In the genomic region with DNA sequence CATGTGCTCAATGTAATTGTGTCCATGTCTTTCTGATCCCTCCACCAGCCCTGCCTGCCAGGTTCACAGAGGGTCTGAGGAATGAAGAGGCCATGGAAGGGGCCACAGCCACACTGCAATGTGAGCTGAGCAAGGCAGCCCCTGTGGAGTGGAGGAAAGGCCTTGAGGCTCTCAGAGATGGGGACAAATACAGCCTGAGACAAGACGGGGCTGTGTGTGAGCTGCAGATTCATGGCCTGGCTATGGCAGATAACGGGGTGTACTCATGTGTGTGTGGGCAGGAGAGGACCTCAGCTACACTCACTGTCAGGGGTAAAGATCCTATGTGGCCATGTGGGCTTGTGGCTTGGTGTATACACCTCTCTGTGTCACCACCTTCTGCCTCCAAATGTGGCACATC, we compare ENCODE assay signal across 16 cellular contexts.
DNase-seq lines count a peak whose midpoint lies in the region; ATAC-seq, FAIRE-seq and TF ChIP-seq lines count a peak whose summit lies in the region.
"Had no signal": no experiment of that assay in that cellular context is flagged by ENCODE, and none has a peak within 500 bp of the region (broad histone marks: within the 10 kb centered on the region; RNA-seq: fewer than 3 reads in every experiment).

No MANE protein-coding gene starts in this region.

- H4K20me1 ChIP-seq in H1 (replicated peaks in 1 of 2; ENCODE audit: control insufficient read depth in 1 of 2, insufficient read depth in 2 of 2, low read length in 2 of 2), result no peaks in the 10 kb centered on the region
- no peaks in the 10 kb centered on the region for H4K20me1 ChIP-seq in osteoblast (ENCODE audit: insufficient read depth, low read length)
- H4K20me1 ChIP-seq: BLaER1 treated with 17β-estradiol and CSF1 and Interleukin-3, amounts not matched to agents 10 nM and 100 nM had no signal

- POLR2A ChIA-PET in H1 (lab: Charles Lee; ENCODE audit: partially characterized antibody), result no interaction called here

- no peak overlapping the region for H3K23ac ChIP-seq in H1 (ENCODE audit: insufficient read length)

- peaks cover 26% of the 10 kb centered on the region for H3K9me3 Mint-ChIP-seq in type B pancreatic cell

- no peak overlapping the region for H3K4ac ChIP-seq in H1 (replicated peaks; ENCODE audit: insufficient read length, low read depth, low read length)

- H3K14ac ChIP-seq in H1 (ENCODE audit: insufficient read length), result no peak overlapping the region

- CTCF ChIA-PET in H1 (lab: Charles Lee; ENCODE audit: partially characterized antibody), result no interaction called here

- FAIRE-seq in H1 (lab: Jason Lieb, UNC), result no peak
- FAIRE-seq: GM19239, HTR-8/SVneo had no signal

- no peak overlapping the region for H2BK20ac ChIP-seq in H1 (ENCODE audit: low read length)

- H3K27ac Mint-ChIP-seq in type B pancreatic cell, result peak overlapping the region; percentile 13
- H3K27ac Mint-ChIP-seq: CD4-positive, CD25-positive, alpha-beta regulatory T cell had no signal

- WGBS in H1 (ENCODE audit: extremely low coverage in 1 of 2, insufficient coverage in 1 of 2, insufficient read length in 1 of 2, insufficient replicate concordance in 2 of 2, low coverage in 1 of 2, low lambda C conversion rate in 2 of 2, missing lambda C conversion rate in 1 of 2), 2 experiments, result 85% methylated on average over 2 of the region's 2 CpGs; no CpG with 5 or more reads in 1 of the 2 experiments

- H2BK12ac ChIP-seq in H1 (ENCODE audit: low read depth, low read length), result no peak overlapping the region

- no peaks in the 10 kb centered on the region for H3K79me1 ChIP-seq in H1 (ENCODE audit: low read depth, low read length)

- H3K4me3 ChIP-seq in H1 (ENCODE audit: extremely low read depth in 1 of 4, insufficient read depth in 2 of 4, low read depth in 3 of 4, low read length in 4 of 4) (no peak overlapping the region), osteoblast (ENCODE audit: insufficient read depth, low read length) (no peak overlapping the region)
- H3K4me3 ChIP-seq: BLaER1 treated with 17β-estradiol and CSF1 and Interleukin-3, amounts not matched to agents 10 nM and 100 nM; HAP-1 had no signal

- H3K4me1 ChIP-seq in H1 (replicated peaks in 1 of 4; ENCODE audit: control insufficient read depth in 3 of 4, insufficient read depth in 4 of 4, low read length in 3 of 4) (no peaks in the 10 kb centered on the region), osteoblast (ENCODE audit: insufficient read depth, low read length) (no peaks in the 10 kb centered on the region)
- H3K4me1 ChIP-seq: BLaER1 treated with 17β-estradiol and CSF1 and Interleukin-3, amounts not matched to agents 10 nM and 100 nM; HAP-1 had no signal

- no peak for TF ChIP-seq EP300 in H1 (IDR thresholded peaks at IDR 0.05; ENCODE audit: borderline replicate concordance in 1 of 2, low read depth in 2 of 2, low read length in 2 of 2)

- peak; percentile 22 for DNase-seq in Right ventricle myocardium inferior (ENCODE audit: missing footprints)
- DNase-seq in Right ventricle myocardium superior, result no peak
- no peak for DNase-seq in H1 (ENCODE audit: low read depth in 1 of 2, low spot score in 2 of 2)
- peak; percentile 23 for DNase-seq in osteoblast (ENCODE audit: insufficient read length, low spot score, missing footprints)
- DNase-seq in type B pancreatic cell (ENCODE audit: extremely low spot score, unreplicated experiment), result no peak
- DNase-seq in midbrain (lab: John Stamatoyannopoulos, UW), result no peak
- DNase-seq in NCI-H748 (lab: John Stamatoyannopoulos, UW; ENCODE audit: unreplicated experiment), result no peak
- DNase-seq: ACHN; CD4-positive, CD25-positive, alpha-beta regulatory T cell; DMS53; GF-D8; GOT3 had no signal

- H2AK5ac ChIP-seq in H1 (ENCODE audit: low read depth, low read length), result no peak overlapping the region

- H3K56ac ChIP-seq in H1 (replicated peaks; ENCODE audit: insufficient read length, low read depth, low read length), result no peak overlapping the region

- H4K5ac ChIP-seq in H1 (ENCODE audit: insufficient read length, low read depth, low read length), result no peak overlapping the region

- no peak overlapping the region for H4K91ac ChIP-seq in H1 (replicated peaks; ENCODE audit: insufficient read length, low read length)

- peaks cover 65 to 74% of the 10 kb centered on the region in 2 experiments for H3K9me3 ChIP-seq in H1 (ENCODE audit: insufficient read depth in 2 of 2, low read depth in 1 of 2, low read length in 1 of 2)
- peaks cover 17% of the 10 kb centered on the region for H3K9me3 ChIP-seq in osteoblast (ENCODE audit: low read depth, low read length)

- no peak for TF ChIP-seq RAD21 in H1 (IDR thresholded peaks at IDR 0.05 in 1 of 2, conservative IDR thresholded peaks at IDR 0.05 in 1 of 2; ENCODE audit: low read depth in 2 of 2, low read length in 2 of 2)

- no peak overlapping the region for H3K9ac ChIP-seq in H1 (replicated peaks in 1 of 4; ENCODE audit: extremely low read depth in 1 of 4, low read depth in 3 of 4, low read length in 3 of 4)
- H3K9ac ChIP-seq: BLaER1 treated with 17β-estradiol and CSF1 and Interleukin-3, amounts not matched to agents 10 nM and 100 nM had no signal

- H4K8ac ChIP-seq in H1 (ENCODE audit: extremely low read depth, insufficient read depth, low read length), result no peak overlapping the region

- no peaks in the 10 kb centered on the region for H3K27me3 Mint-ChIP-seq in type B pancreatic cell
- H3K27me3 Mint-ChIP-seq: CD4-positive, CD25-positive, alpha-beta regulatory T cell had no signal

- no peak overlapping the region for H2BK5ac ChIP-seq in H1 (ENCODE audit: low read depth, low read length)

- no peak overlapping the region for H3K18ac ChIP-seq in H1 (ENCODE audit: extremely low read depth, low read length)

- H3K23me2 ChIP-seq in H1 (ENCODE audit: low read depth, low read length), result no peaks in the 10 kb centered on the region

- H2BK120ac ChIP-seq in H1 (replicated peaks; ENCODE audit: low read depth, low read length), result no peak overlapping the region

- H2BK15ac ChIP-seq in H1 (ENCODE audit: low read length), result no peak overlapping the region

- no peak for TF ChIP-seq POLR2A in H1 (IDR thresholded peaks at IDR 0.05; ENCODE audit: control extremely low read depth in 1 of 2, low read depth in 2 of 2, low read length in 2 of 2)

- H3K4me2 ChIP-seq in H1 (ENCODE audit: insufficient read depth in 1 of 2, low read depth in 2 of 2, low read length in 2 of 2), result no peak overlapping the region
- no peak overlapping the region for H3K4me2 ChIP-seq in osteoblast (ENCODE audit: insufficient read depth, low read length)
- H3K4me2 ChIP-seq: BLaER1 treated with 17β-estradiol and CSF1 and Interleukin-3, amounts not matched to agents 10 nM and 100 nM had no signal

- H3K36me3 Mint-ChIP-seq in type B pancreatic cell, result peaks cover 74% of the 10 kb centered on the region

- H3K4me1 Mint-ChIP-seq in type B pancreatic cell (ENCODE audit: unreplicated experiment), result no peaks in the 10 kb centered on the region
- H3K4me1 Mint-ChIP-seq: CD4-positive, CD25-positive, alpha-beta regulatory T cell had no signal

- H3K27ac ChIP-seq in H1 (ENCODE audit: low read depth, low read length) (no peak overlapping the region), osteoblast (ENCODE audit: low read depth, low read length) (no peak overlapping the region)
- H3K27ac ChIP-seq: BLaER1 treated with 17β-estradiol and CSF1 and Interleukin-3, amounts not matched to agents 10 nM and 100 nM had no signal

- TF ChIP-seq CTCF in H1 (IDR thresholded peaks at IDR 0.05; ENCODE audit: control extremely low read depth in 1 of 3, insufficient read depth in 1 of 3, low read depth in 1 of 3, low read length in 3 of 3) (no peak), osteoblast (IDR thresholded peaks at IDR 0.05; ENCODE audit: extremely low read depth, low read depth, low read length) (no peak), type B pancreatic cell (conservative IDR thresholded peaks at IDR 0.05) (no peak)

- peaks cover 0 to 42% (median 1%) of the 10 kb centered on the region in 4 experiments; a peak in 5 of 8 replicates for H3K36me3 ChIP-seq in H1 (ENCODE audit: control insufficient read depth in 2 of 4, insufficient read depth in 4 of 4, low read length in 3 of 4)
- H3K36me3 ChIP-seq in osteoblast (ENCODE audit: insufficient read depth, low read length), result no peaks in the 10 kb centered on the region
- H3K36me3 ChIP-seq: HAP-1 had no signal

- H3K79me2 ChIP-seq in H1 (ENCODE audit: control insufficient read depth in 1 of 2, insufficient read depth in 2 of 2, low read length in 2 of 2) (no peaks in the 10 kb centered on the region), osteoblast (ENCODE audit: insufficient read depth, low read length) (no peaks in the 10 kb centered on the region)

- H3K4me3 Mint-ChIP-seq in type B pancreatic cell, result no peak overlapping the region
- H3K4me3 Mint-ChIP-seq: CD4-positive, CD25-positive, alpha-beta regulatory T cell had no signal

- H3K27me3 ChIP-seq in H1 (replicated peaks in 1 of 4; ENCODE audit: control insufficient read depth in 3 of 4, extremely low read depth in 1 of 4, insufficient read depth in 3 of 4, low read length in 3 of 4) (no peaks in the 10 kb centered on the region), osteoblast (ENCODE audit: insufficient read depth, low read length) (no peaks in the 10 kb centered on the region)
- H3K27me3 ChIP-seq: BLaER1 treated with 17β-estradiol and CSF1 and Interleukin-3, amounts not matched to agents 10 nM and 100 nM had no signal

- ATAC-seq in Right ventricle myocardium inferior (no peak), Right ventricle myocardium superior (ENCODE audit: poor library complexity) (no peak)

- H2AFZ ChIP-seq in H1 (ENCODE audit: low read length), result no peak overlapping the region
- no peak overlapping the region for H2AFZ ChIP-seq in osteoblast (ENCODE audit: low read length)

- intact Hi-C loops in Right ventricle myocardium inferior (cut with DNase I), result no loop called here
- intact Hi-C loops in Right ventricle myocardium superior (cut with DNase I), result no loop called here

TF ChIP-seq in H1, 55 proteins besides CTCF, POLR2A, EP300 and RAD21:
- TF ChIP-seq POLR2AphosphoS5 (IDR thresholded peaks at IDR 0.05; ENCODE audit: low read depth, low read length), result 0 out of 2 replicates have a peak, but pooled peaks have one; percentile 16
- TF ChIP-seq NRF1 (IDR thresholded peaks at IDR 0.05; ENCODE audit: low read depth, low read length), result no peak

Comparison
In these comparisons a context has a peak if more than half of its experiments do, and no peak if none do; other contexts are left out.
1. DNase-seq: peak in Right ventricle myocardium inferior (single experiment) and osteoblast (single experiment); none in Right ventricle myocardium superior (single experiment), H1 (0 of 2), type B pancreatic cell (single experiment), midbrain (single experiment) and NCI-H748 (single experiment).